31 cellular contexts compared by ENCODE assay signal in the genomic region with DNA sequence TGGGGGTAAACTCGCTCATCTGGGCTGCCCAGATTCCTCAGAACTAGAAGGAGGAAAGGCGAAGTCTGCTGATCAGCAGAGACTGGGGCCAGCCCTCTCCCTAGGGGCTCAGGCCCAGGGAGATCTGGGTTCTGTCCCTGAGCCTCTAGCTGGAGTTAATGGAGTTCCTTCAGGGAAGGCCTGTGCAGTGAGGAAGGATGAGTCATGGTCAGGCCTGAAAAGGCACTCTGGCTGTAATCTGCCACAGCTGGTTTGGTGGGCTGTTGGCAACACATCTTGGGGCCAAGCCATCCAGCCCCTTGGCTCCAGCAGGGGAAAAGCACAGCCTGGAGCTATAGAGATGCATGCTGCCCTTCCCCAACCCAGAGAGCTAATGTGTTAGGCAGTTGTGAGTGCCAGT.
"Had no signal": no experiment of that assay in that cellular context is flagged by ENCODE, and none has a peak within 500 bp of the region (broad histone marks: within the 10 kb centered on the region; RNA-seq: fewer than 3 reads in every experiment).

No MANE protein-coding gene starts in this region.

- H3K27ac ChIP-seq: brain microvascular endothelial cell, PC-9, WERI-Rb-1 had no signal

- FAIRE-seq: RCC 7860 had no signal

- ATAC-seq: activated CD8-positive, alpha-beta memory T cell treated with anti-CD3 and anti-CD28 coated beads, Interleukin-2, amount 10 ng/mL, durations not matched to agents 7 days and 5 days; activated T-cell treated with anti-CD3 and anti-CD28 coated beads, Interleukin-2, amount 50 U/mL, for 72 hours; activated T-helper 17 cell treated with anti-CD3 and anti-CD28 coated beads, Interleukin-2, amount 50 U/mL, for 72 hours had no signal

- H3K4me3 ChIP-seq: PC-9 had no signal

- DNase-seq: activated CD4-positive, alpha-beta memory T cell treated with anti-CD3 and anti-CD28 coated beads, Interleukin-2, amount 10 ng/mL, durations not matched to agents 7 days and 5 days; activated CD4-positive, alpha-beta T cell treated with anti-CD3 and anti-CD28 coated beads for 1 hour; activated CD4-positive, alpha-beta T cell treated with anti-CD3 and anti-CD28 coated beads for 48 hours; activated CD4-positive, CD25-positive, alpha-beta regulatory T cell; activated CD8-positive, alpha-beta memory T cell treated with anti-CD3 and anti-CD28 coated beads for 24 hours; activated CD8-positive, alpha-beta memory T cell treated with anti-CD3 and anti-CD28 coated beads, Interleukin-2, amount 10 ng/mL, durations not matched to agents 7 days and 5 days; activated effector memory CD4-positive, alpha-beta T cell treated with anti-CD3 and anti-CD28 coated beads, Interleukin-2, amount 50 U/mL, for 16 hours; activated naive CD4-positive, alpha-beta T cell; activated naive CD4-positive, alpha-beta T cell treated with anti-CD3 and anti-CD28 coated beads, Interleukin-2, amount 50 U/mL, for 16 hours; activated naive CD8-positive, alpha-beta T cell treated with anti-CD3 and anti-CD28 coated beads for 36 hours; activated T-cell treated with anti-CD3 and anti-CD28 coated beads, Interleukin-2, amount 50 U/mL, for 1 hour; activated T-cell treated with anti-CD3 and anti-CD28 coated beads, Interleukin-2, amount 50 U/mL, for 72 hours; amniotic stem cell; aorta; brain microvascular endothelial cell; central memory CD4-positive, alpha-beta T cell; Kasumi-1; MM.1S; MV-4-11; NCI-H1092; NCI-H1436 treated with DMSO at 0.1 percent for 48 hours; NCI-H1694 treated with DMSO at 0.1 percent for 48 hours; NCI-H2029; NCI-H345; NCI-H524 treated with DMSO at 0.1 percent for 48 hours; PC-9; Right ventricle myocardium superior; T1000; WERI-Rb-1 had no signal

- H3K36me3 ChIP-seq: brain microvascular endothelial cell, WERI-Rb-1 had no signal

- H3K27me3 ChIP-seq: brain microvascular endothelial cell had no signal
